ENCODE assay signal across 1 cellular context in genomic region chr2:134207589-134208209, GRCh38.
A peak's percentile ranks its signal among the peaks of the same experiment; 100 is the strongest.
TF ChIP-seq lines count a peak whose summit lies in the region.

No MANE protein-coding gene starts in this region.

TF ChIP-seq in HepG2, 621 proteins besides CTCF, POLR2A, EP300 and RAD21 (continued from another document and continues in another):
- TF ChIP-seq ZNF205 (CRISPR knock-in tag; IDR thresholded peaks at IDR 0.05) (0 out of 2 replicates have a peak, but pooled peaks have one; percentile 20), ZNF614 (CRISPR knock-in tag; IDR thresholded peaks at IDR 0.05; ENCODE audit: borderline replicate concordance) (0 out of 2 replicates have a peak, but pooled peaks have one; percentile 25), HOXA7 (CRISPR knock-in tag; IDR thresholded peaks at IDR 0.05) (no peak), NR2C2 (CRISPR knock-in tag; IDR thresholded peaks at IDR 0.05; ENCODE audit: borderline replicate concordance) (no peak), ZNF142 (CRISPR knock-in tag; IDR thresholded peaks at IDR 0.05) (no peak), STAG1 (CRISPR knock-in tag; IDR thresholded peaks at IDR 0.05) (peak; percentile 83), ZNF737 (CRISPR knock-in tag; IDR thresholded peaks at IDR 0.05; ENCODE audit: borderline replicate concordance) (no peak), ARNT2 (CRISPR knock-in tag; IDR thresholded peaks at IDR 0.05; ENCODE audit: low read depth) (no peak), XRCC5 (optimal IDR thresholded peaks at IDR 0.05; ENCODE audit: low read length) (peak; percentile 45), GTF2F1 (IDR thresholded peaks at IDR 0.05; ENCODE audit: low read length) (no peak), IRF2 (CRISPR knock-in tag; IDR thresholded peaks at IDR 0.05) (0 out of 2 replicates have a peak, but pooled peaks have one; percentile 47), FOXO4 (CRISPR knock-in tag; conservative IDR thresholded peaks at IDR 0.05) (no peak), CENPT (CRISPR knock-in tag; IDR thresholded peaks at IDR 0.05; ENCODE audit: low read depth) (no peak), HNRNPH1 (optimal IDR thresholded peaks at IDR 0.05; ENCODE audit: low read depth, low read length) (no peak), ZNF460 (CRISPR knock-in tag; IDR thresholded peaks at IDR 0.05; ENCODE audit: borderline replicate concordance) (no peak), ZKSCAN5 (CRISPR knock-in tag; IDR thresholded peaks at IDR 0.05) (no peak), DMAP1 (CRISPR knock-in tag; IDR thresholded peaks at IDR 0.05) (no peak), RBAK (CRISPR knock-in tag; IDR thresholded peaks at IDR 0.05) (no peak), ZNF138 (CRISPR knock-in tag; IDR thresholded peaks at IDR 0.05; ENCODE audit: low read depth) (no peak), NFAT5 (CRISPR knock-in tag; IDR thresholded peaks at IDR 0.05) (no peak), RFX1 (IDR thresholded peaks at IDR 0.05) (no peak), CHD4 (IDR thresholded peaks at IDR 0.05; ENCODE audit: borderline replicate concordance, low read length) (no peak), ETS1 (CRISPR knock-in tag; IDR thresholded peaks at IDR 0.05) (no peak), NFIC (IDR thresholded peaks at IDR 0.05; ENCODE audit: low read length) (no peak), DZIP1 (CRISPR knock-in tag; IDR thresholded peaks at IDR 0.05) (no peak), ZNF567 (CRISPR knock-in tag; IDR thresholded peaks at IDR 0.05; ENCODE audit: borderline replicate concordance) (no peak), ZNF747 (CRISPR knock-in tag; IDR thresholded peaks at IDR 0.05; ENCODE audit: borderline replicate concordance) (no peak), ZNF260 (CRISPR knock-in tag; IDR thresholded peaks at IDR 0.05; ENCODE audit: borderline replicate concordance, low read depth) (no peak), THAP11 (CRISPR knock-in tag; IDR thresholded peaks at IDR 0.05) (peak; percentile 38; the same call in 1 of the 2 replicates), ZNF550 (CRISPR knock-in tag; IDR thresholded peaks at IDR 0.05; ENCODE audit: borderline replicate concordance) (no peak), SALL1 (CRISPR knock-in tag; IDR thresholded peaks at IDR 0.05) (no peak), ZNF251 (CRISPR knock-in tag; IDR thresholded peaks at IDR 0.05) (no peak), SMC3 (IDR thresholded peaks at IDR 0.05; ENCODE audit: low read length) (peak; percentile 94), CCAR2 (optimal IDR thresholded peaks at IDR 0.05; ENCODE audit: low read depth, low read length) (no peak), BCLAF1 (IDR thresholded peaks at IDR 0.05) (no peak), ARNTL (CRISPR knock-in tag; IDR thresholded peaks at IDR 0.05) (no peak), ZBTB39 (CRISPR knock-in tag; IDR thresholded peaks at IDR 0.05) (no peak), SPEN (CRISPR knock-in tag; IDR thresholded peaks at IDR 0.05; ENCODE audit: low read depth) (no peak), SP2 (CRISPR knock-in tag; IDR thresholded peaks at IDR 0.05) (no peak), TEAD2 (CRISPR knock-in tag; IDR thresholded peaks at IDR 0.05) (no peak), FOXA3 (CRISPR knock-in tag; IDR thresholded peaks at IDR 0.05) (no peak)
